Comparison of ENCODE assay signal across 11 cellular contexts in the genomic region with DNA sequence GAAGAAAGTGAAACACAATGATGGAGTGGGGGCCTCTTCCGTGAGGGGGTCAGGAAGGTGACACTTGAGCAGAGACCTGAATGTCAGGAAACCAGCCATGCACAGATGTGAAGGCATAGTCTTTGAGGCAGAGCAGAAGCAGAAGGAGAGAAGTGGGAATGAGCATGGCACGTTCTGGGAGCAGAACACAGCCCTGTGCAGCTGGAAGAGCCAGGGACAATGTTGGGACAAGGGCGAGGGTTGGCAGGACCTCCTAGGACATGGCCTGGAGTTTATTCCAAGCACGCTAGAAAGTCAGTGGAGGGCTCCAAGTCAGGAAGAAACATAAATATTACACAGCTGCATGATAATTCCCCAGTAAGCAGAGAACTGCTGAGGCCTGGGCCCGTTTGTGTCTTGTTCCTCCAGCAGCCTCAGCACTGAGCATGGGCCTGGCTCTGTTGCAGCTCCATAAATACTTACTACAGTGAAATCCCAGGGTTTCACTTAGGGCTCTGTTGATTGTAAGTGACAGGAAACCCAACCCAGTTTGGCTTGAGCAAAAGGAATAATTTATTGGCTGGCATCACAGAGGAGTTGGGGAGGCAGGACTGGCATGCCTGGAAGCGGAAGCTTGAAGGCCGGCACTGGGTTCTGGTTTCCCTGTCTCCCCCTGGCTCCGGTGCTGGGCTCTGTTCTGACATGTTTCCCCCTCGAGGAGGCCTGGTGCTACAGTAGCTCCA.
DNase-seq lines count a peak whose midpoint lies in the region; ATAC-seq and TF ChIP-seq lines count a peak whose summit lies in the region.
"Had no signal": no experiment of that assay in that cellular context is flagged by ENCODE, and none has a peak within 500 bp of the region (broad histone marks: within the 10 kb centered on the region; RNA-seq: fewer than 3 reads in every experiment).

No MANE protein-coding gene starts in this region.

- H3K9me3 Mint-ChIP-seq in activated T-cell treated with anti-CD3 and anti-CD28 coated beads, Interleukin-2, amount 50 U/mL, for 72 hours: no peaks in the 10 kb centered on the region
- no peaks in the 10 kb centered on the region for H3K9me3 Mint-ChIP-seq in osteocyte (ENCODE audit: unreplicated experiment)

- H3K4me3 ChIP-seq in neutrophil (ENCODE audit: low read depth in 1 of 2, low read length in 1 of 2) (no peak overlapping the region), upper lobe of left lung (no peak overlapping the region)

- H3K4me1 Mint-ChIP-seq in activated T-cell treated with anti-CD3 and anti-CD28 coated beads, Interleukin-2, amount 50 U/mL, for 72 hours (ENCODE audit: low read depth): peaks cover 52% of the 10 kb centered on the region
- H3K4me1 Mint-ChIP-seq in osteocyte (ENCODE audit: unreplicated experiment): peaks cover 7% of the 10 kb centered on the region

- TF ChIP-seq CTCF in foreskin keratinocyte (conservative IDR thresholded peaks at IDR 0.05) (peak; percentile 44), neutrophil (IDR thresholded peaks at IDR 0.05) (no peak), upper lobe of left lung (IDR thresholded peaks at IDR 0.05) (no peak), osteocyte (IDR thresholded peaks at IDR 0.05) (no peak)

- H3K4me1 ChIP-seq in foreskin keratinocyte (peaks cover 3% of the 10 kb centered on the region), neutrophil (ENCODE audit: control insufficient read depth in 1 of 2, insufficient read depth in 1 of 2, low read depth in 1 of 2, low read length in 1 of 2) (peaks cover 40 to 45% of the 10 kb centered on the region in 2 experiments), upper lobe of left lung (peaks cover 47 to 89% (median 51%) of the 10 kb centered on the region in 4 donors)

- no peak for TF ChIP-seq EP300 in upper lobe of left lung (IDR thresholded peaks at IDR 0.05)

- H3K27me3 Mint-ChIP-seq in activated T-cell treated with anti-CD3 and anti-CD28 coated beads, Interleukin-2, amount 50 U/mL, for 72 hours (ENCODE audit: low read depth): no peaks in the 10 kb centered on the region
- no peaks in the 10 kb centered on the region for H3K27me3 Mint-ChIP-seq in osteocyte (ENCODE audit: unreplicated experiment)

- peaks cover 4 to 5% of the 10 kb centered on the region in 2 donors for H3K36me3 Mint-ChIP-seq in activated T-cell treated with anti-CD3 and anti-CD28 coated beads, Interleukin-2, amount 50 U/mL, for 72 hours (ENCODE audit: insufficient read depth in 2 of 2)
- peaks cover 34% of the 10 kb centered on the region for H3K36me3 Mint-ChIP-seq in osteocyte (ENCODE audit: unreplicated experiment)

- WGBS in upper lobe of left lung, 2 donors: 53 to 54% methylated on average over 9 of the region's 9 CpGs

- H3K27me3 ChIP-seq in foreskin keratinocyte (no peaks in the 10 kb centered on the region), neutrophil (no peaks in the 10 kb centered on the region), upper lobe of left lung (no peaks in the 10 kb centered on the region)

- no peak overlapping the region for H3K27ac ChIP-seq in foreskin keratinocyte
- peak overlapping the region; percentile 91 for H3K27ac ChIP-seq in neutrophil
- peak overlapping the region; percentile 7 to 86 (median 66) for H3K27ac ChIP-seq in upper lobe of left lung
- H3K27ac ChIP-seq: WERI-Rb-1 had no signal

- ATAC-seq in activated T-cell treated with anti-CD3 and anti-CD28 coated beads, Interleukin-2, amount 50 U/mL, for 72 hours (replicated peaks in 1 of 2): no peak
- ATAC-seq in foreskin keratinocyte: peak; percentile 49
- no peak for ATAC-seq in upper lobe of left lung (ENCODE audit: low FRiP score in 2 of 2)

- no peak for TF ChIP-seq POLR2A in upper lobe of left lung (IDR thresholded peaks at IDR 0.05)

- H3K27ac Mint-ChIP-seq in activated T-cell treated with anti-CD3 and anti-CD28 coated beads, Interleukin-2, amount 50 U/mL, for 72 hours: peak overlapping the region; percentile 4
- H3K27ac Mint-ChIP-seq in osteocyte (ENCODE audit: unreplicated experiment): no peak overlapping the region

- H3K36me3 ChIP-seq in neutrophil: peaks cover 28% of the 10 kb centered on the region
- H3K36me3 ChIP-seq in upper lobe of left lung: peaks cover 0 to 41% (median 19%) of the 10 kb centered on the region in 4 donors

- no peak overlapping the region for H3K4me3 Mint-ChIP-seq in activated T-cell treated with anti-CD3 and anti-CD28 coated beads, Interleukin-2, amount 50 U/mL, for 72 hours
- no peak overlapping the region for H3K4me3 Mint-ChIP-seq in osteocyte (ENCODE audit: unreplicated experiment)

- no peak for DNase-seq in activated T-cell treated with anti-CD3 and anti-CD28 coated beads, Interleukin-2, amount 50 U/mL, for 72 hours
- no peak for DNase-seq in activated T-cell treated with anti-CD3 and anti-CD28 coated beads, Interleukin-2, amount 50 U/mL, for 1 hour
- peak in 1 of 2 donors; percentile 29 for DNase-seq in foreskin keratinocyte
- no peak for DNase-seq in upper lobe of left lung
- no peak for DNase-seq in osteocyte (ENCODE audit: extremely low spot score, unreplicated experiment)
- no peak for DNase-seq in HuH-7 (ENCODE audit: low spot score)
- no peak for DNase-seq in NCI-H446 treated with DMSO at 0.1 percent for 48 hours (lab: John Stamatoyannopoulos, UW)
- DNase-seq: cortex of kidney, NCI-H2171, WERI-Rb-1 had no signal

- H3K9me3 ChIP-seq in neutrophil (no peaks in the 10 kb centered on the region), upper lobe of left lung (no peaks in the 10 kb centered on the region)
